Comparison of ENCODE assay signal across 27 cellular contexts in genomic region chr15:63112871-63113270, GRCh38.
"Had no signal": no experiment of that assay in that cellular context is flagged by ENCODE, and none has a peak within 500 bp of the region (broad histone marks: within the 10 kb centered on the region; RNA-seq: fewer than 3 reads in every experiment).

No MANE protein-coding gene starts in this region.

- H3K27me3 ChIP-seq: ascending aorta, brain microvascular endothelial cell, right lobe of liver, testis, vagina had no signal

- H3K27me3 Mint-ChIP-seq: activated CD4-positive, alpha-beta T cell treated with anti-CD3 and anti-CD28 coated beads for 36 hours; activated naive CD8-positive, alpha-beta T cell treated with anti-CD3 and anti-CD28 coated beads for 36 hours had no signal

- H3K4me3 ChIP-seq: ascending aorta, right lobe of liver, skin epidermis, testis, vagina had no signal

- H3K27ac Mint-ChIP-seq: activated CD4-positive, alpha-beta T cell treated with anti-CD3 and anti-CD28 coated beads for 36 hours; activated naive CD4-positive, alpha-beta T cell treated with anti-CD3 and anti-CD28 coated beads for 36 hours; activated naive CD8-positive, alpha-beta T cell treated with anti-CD3 and anti-CD28 coated beads for 36 hours; mesothelial cell of epicardium; T-helper 2 cell treated with Interferon-gamma antibody and Interleukin-4, amounts not matched to agents 5 μg/mL and 100 μg/mL, for 36 hours; type B pancreatic cell had no signal

- DNase-seq: activated CD4-positive, alpha-beta T cell treated with anti-CD3 and anti-CD28 coated beads for 36 hours; activated CD4-positive, alpha-beta T cell treated with anti-CD3 and anti-CD28 coated beads, Interleukin-2, amount 50 U/mL, for 4 hours; activated CD4-positive, CD25-positive, alpha-beta regulatory T cell; activated effector memory CD4-positive, alpha-beta T cell treated with Interleukin-2 at 50 U/mL for 16 hours; activated naive CD4-positive, alpha-beta T cell treated with anti-CD3 and anti-CD28 coated beads for 36 hours; activated naive CD8-positive, alpha-beta T cell treated with anti-CD3 and anti-CD28 coated beads for 36 hours; activated T-cell treated with anti-CD3 and anti-CD28 coated beads for 4 hours; brain microvascular endothelial cell; cortex of kidney; foreskin fibroblast; head of caudate nucleus; hypothalamus; naive thymus-derived CD8-positive, alpha-beta T cell; occipital lobe; posterior cingulate gyrus; right lobe of liver; stimulated activated CD4-positive, alpha-beta T cell treated with anti-CD3 and anti-CD28 coated beads, Interleukin-12 subunit alpha, Interleukin-12 subunit beta, amount 100 ng/mL, for 4 hours; stimulated activated CD4-positive, alpha-beta T cell treated with anti-CD3 and anti-CD28 coated beads, Interleukin-4, amount 100 ng/mL, for 1 hour; stimulated activated naive CD8-positive, alpha-beta T cell treated with anti-CD3 and anti-CD28 coated beads, Interleukin-15, Interleukin-2, amounts not matched to agents 100 U/mL and 50 U/mL, for 24 hours; testis had no signal

- ATAC-seq: activated CD4-positive, alpha-beta T cell treated with anti-CD3 and anti-CD28 coated beads for 36 hours; naive thymus-derived CD8-positive, alpha-beta T cell; right lobe of liver; stimulated activated naive CD8-positive, alpha-beta T cell treated with anti-CD3 and anti-CD28 coated beads, Interleukin-15, Interleukin-2, amounts not matched to agents 100 U/mL and 50 U/mL, for 24 hours had no signal

- H3K4me3 Mint-ChIP-seq: activated CD4-positive, alpha-beta T cell treated with anti-CD3 and anti-CD28 coated beads for 36 hours; activated naive CD4-positive, alpha-beta T cell treated with anti-CD3 and anti-CD28 coated beads for 36 hours; activated naive CD8-positive, alpha-beta T cell treated with anti-CD3 and anti-CD28 coated beads for 36 hours; mesothelial cell of epicardium; naive thymus-derived CD8-positive, alpha-beta T cell; neural crest cell; T-helper 2 cell treated with Interferon-gamma antibody and Interleukin-4, amounts not matched to agents 5 μg/mL and 100 μg/mL, for 36 hours; type B pancreatic cell had no signal

- H3K27ac ChIP-seq: ascending aorta, brain microvascular endothelial cell, right lobe of liver, skin epidermis, testis, vagina had no signal

- H3K36me3 ChIP-seq: ascending aorta, brain microvascular endothelial cell, right lobe of liver, vagina had no signal

- H3K4me1 Mint-ChIP-seq: activated CD4-positive, alpha-beta T cell treated with anti-CD3 and anti-CD28 coated beads for 36 hours; activated naive CD8-positive, alpha-beta T cell treated with anti-CD3 and anti-CD28 coated beads for 36 hours; naive thymus-derived CD8-positive, alpha-beta T cell had no signal

- H3K36me3 Mint-ChIP-seq: activated naive CD8-positive, alpha-beta T cell treated with anti-CD3 and anti-CD28 coated beads for 36 hours; mesothelial cell of epicardium; naive thymus-derived CD8-positive, alpha-beta T cell; type B pancreatic cell had no signal

- H3K9me3 ChIP-seq: ascending aorta, right lobe of liver, testis, vagina had no signal

- H3K4me1 ChIP-seq: ascending aorta, testis, vagina had no signal
